In the genomic region with DNA sequence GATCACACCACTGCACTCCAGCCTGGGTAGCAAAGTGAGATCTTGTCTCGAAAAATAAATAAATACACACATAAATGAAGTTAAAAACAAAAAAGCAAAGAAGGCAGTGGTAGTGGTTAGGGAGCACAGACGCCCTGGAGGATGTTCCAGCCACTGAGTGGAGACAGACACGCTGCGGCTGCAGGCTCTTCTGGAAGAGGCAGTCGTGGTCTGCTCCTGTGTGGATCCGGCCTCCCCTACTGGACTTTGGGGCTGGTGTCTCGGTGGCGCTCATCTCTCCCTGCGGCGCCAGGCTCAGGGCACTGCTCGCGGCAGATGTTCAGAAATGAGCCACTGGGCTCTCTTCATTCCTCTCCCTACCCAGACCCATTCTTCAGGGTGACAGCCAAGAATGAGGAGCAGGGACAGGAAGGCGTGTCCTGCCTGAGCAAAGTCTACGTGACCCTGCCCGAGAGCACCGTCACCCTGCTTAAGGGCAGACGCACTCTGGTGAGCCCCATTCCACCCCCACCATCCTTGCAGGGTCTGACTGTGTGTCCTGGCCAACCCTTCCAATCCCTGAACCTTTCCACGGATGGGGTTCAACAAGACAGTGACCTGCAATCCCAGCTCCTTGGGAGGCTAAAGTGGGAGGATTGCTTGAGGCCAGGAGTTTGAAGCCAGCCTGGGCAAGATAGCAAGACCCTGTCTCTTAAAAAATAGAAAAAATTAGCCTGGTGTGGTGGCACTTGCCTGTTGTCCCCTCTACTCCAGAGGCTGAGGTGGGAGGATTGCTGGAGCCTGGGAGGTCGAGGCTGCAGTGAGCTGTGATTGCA, we compare ENCODE assay signal across 2 cellular contexts.
TF ChIP-seq lines count a peak whose summit lies in the region.

No MANE protein-coding gene starts in this region.

TF ChIP-seq in WTC11, 78 proteins besides CTCF, POLR2A, EP300 and RAD21:
- TF ChIP-seq SMAD4 (CRISPR knock-in tag; IDR thresholded peaks at IDR 0.05) (no peak), TEAD4 (CRISPR knock-in tag; IDR thresholded peaks at IDR 0.05) (no peak), ZNF121 (CRISPR knock-in tag; IDR thresholded peaks at IDR 0.05) (peak; percentile 74; the same call in 1 of the 2 replicates), NFATC4 (CRISPR knock-in tag; IDR thresholded peaks at IDR 0.05) (no peak), RORB (CRISPR knock-in tag; IDR thresholded peaks at IDR 0.05) (no peak)
- TF ChIP-seq, protein P1, sequence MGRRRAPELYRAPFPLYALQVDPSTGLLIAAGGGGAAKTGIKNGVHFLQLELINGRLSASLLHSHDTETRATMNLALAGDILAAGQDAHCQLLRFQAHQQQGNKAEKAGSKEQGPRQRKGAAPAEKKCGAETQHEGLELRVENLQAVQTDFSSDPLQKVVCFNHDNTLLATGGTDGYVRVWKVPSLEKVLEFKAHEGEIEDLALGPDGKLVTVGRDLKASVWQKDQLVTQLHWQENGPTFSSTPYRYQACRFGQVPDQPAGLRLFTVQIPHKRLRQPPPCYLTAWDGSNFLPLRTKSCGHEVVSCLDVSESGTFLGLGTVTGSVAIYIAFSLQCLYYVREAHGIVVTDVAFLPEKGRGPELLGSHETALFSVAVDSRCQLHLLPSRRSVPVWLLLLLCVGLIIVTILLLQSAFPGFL (CRISPR knock-in tag; IDR thresholded peaks at IDR 0.05; ENCODE audit: borderline replicate concordance), result no peak

TF ChIP-seq in HepG2, 621 proteins besides CTCF, POLR2A, EP300 and RAD21:
- TF ChIP-seq ZNF121 (CRISPR knock-in tag; IDR thresholded peaks at IDR 0.05), result peak; percentile 77
- TF ChIP-seq SIN3B (IDR thresholded peaks at IDR 0.05; ENCODE audit: low read length), result no peak
- TF ChIP-seq ZNF660 (CRISPR knock-in tag; IDR thresholded peaks at IDR 0.05; ENCODE audit: borderline replicate concordance, low read depth), result no peak
- peak; percentile 51 for TF ChIP-seq ZNF263 (CRISPR knock-in tag; IDR thresholded peaks at IDR 0.05)
- no peak for TF ChIP-seq AGO1 (IDR thresholded peaks at IDR 0.05; ENCODE audit: low read depth, low read length, poor library complexity, severe bottlenecking)
- no peak for TF ChIP-seq SUZ12 (IDR thresholded peaks at IDR 0.05; ENCODE audit: low read depth, low read length)
- no peak for TF ChIP-seq ZNF468 (CRISPR knock-in tag; IDR thresholded peaks at IDR 0.05)
- no peak for TF ChIP-seq ZNF746 (CRISPR knock-in tag; IDR thresholded peaks at IDR 0.05)
TF ChIP-seq in HepG2: peak in this region for 2.
